In genomic region chr1:155745284-155746228, GRCh38 we compare ENCODE assay signal across 8 cellular contexts. TPM values are rescaled to one million over a fixed set of nuclear protein-coding genes. Genes with fewer than 3 reads are reported as not detected.
DNase-seq lines count a peak whose midpoint lies in the region; ATAC-seq and TF ChIP-seq lines count a peak whose summit lies in the region.
"Not testable (repeated sequence)": the region's sequence is repeated elsewhere in the genome, so short reads cannot be mapped to it uniquely, and the experiment has no call there.

No MANE protein-coding gene starts in this region.

- peak overlapping the region; percentile 97 for H3K4me3 Mint-ChIP-seq in T-helper 17 cell

- H3K4me3 ChIP-seq in right cardiac atrium (ENCODE audit: low read length) (peak overlapping the region; percentile 74), uterus (peak overlapping the region; percentile 51 to 77)

- intact Hi-C loops in right cardiac atrium (cut with DNase I); uterus (cut with DNase I; ENCODE audit: low total_unique reads): not testable (repeated sequence)

- ATAC-seq in GM18499 (IDR thresholded peaks at IDR 0.05; ENCODE audit: insufficient read depth, unreplicated experiment) (peak; percentile 73), HG02938 (IDR thresholded peaks at IDR 0.05; ENCODE audit: unreplicated experiment) (peak; percentile 88), T-helper 17 cell (peak; percentile 97), right cardiac atrium (peak; percentile 97 to 98)

- H3K36me3 ChIP-seq in uterus, result not testable (repeated sequence)

- H3K27me3 ChIP-seq in right cardiac atrium (ENCODE audit: control insufficient read depth, insufficient read depth); uterus: not testable (repeated sequence)

- under 1% methylated on average over 47 of the region's 77 CpGs for WGBS in right cardiac atrium

- peak; percentile 45 to 67 for TF ChIP-seq POLR2A in uterus (IDR thresholded peaks at IDR 0.05)

- H3K9me3 ChIP-seq in T-helper 17 cell (ENCODE audit: control insufficient read depth, low read length, poor library complexity, severe bottlenecking); right cardiac atrium (ENCODE audit: control insufficient read depth, low read length); uterus: not testable (repeated sequence)

- peak; percentile 99 for DNase-seq in NCI-H1694 treated with DMSO at 0.1 percent for 48 hours (lab: John Stamatoyannopoulos, UW)
- peak; percentile 74 to 88 (median 82) for DNase-seq in T-helper 17 cell
- DNase-seq in anterior cingulate cortex (lab: John Stamatoyannopoulos, UW), result peak; percentile 33 to 96 (median 91)
- DNase-seq in right cardiac atrium, result peak; percentile 97 to 99 (median 98)
- DNase-seq in pulmonary artery endothelial cell (ENCODE audit: low read depth, low spot score), result peak; percentile 94
- peak; percentile 94 to 97 for DNase-seq in uterus

- H3K27ac Mint-ChIP-seq in T-helper 17 cell, result peak overlapping the region; percentile 92

- not testable (repeated sequence) for H3K27ac ChIP-seq in right cardiac atrium (ENCODE audit: low read length)
- peak overlapping the region; percentile 81 to 83 for H3K27ac ChIP-seq in uterus

- H3K4me1 ChIP-seq in right cardiac atrium (ENCODE audit: control insufficient read depth, insufficient read depth, low read length); uterus: not testable (repeated sequence)

- H3K4me1 Mint-ChIP-seq in T-helper 17 cell, result not testable (repeated sequence)

- H3K36me3 Mint-ChIP-seq in T-helper 17 cell (ENCODE audit: low read depth), result not testable (repeated sequence)

- peak in 1 of 4 experiments; percentile 20 for TF ChIP-seq CTCF in uterus (IDR thresholded peaks at IDR 0.05)

- H3K27me3 Mint-ChIP-seq in T-helper 17 cell, result not testable (repeated sequence)

RNA-seq across cellular contexts. Expression of gene DAP3, which starts 56.7 kb away (rescaled TPM):
- total RNA-seq in T-helper 17 cell (100 to 1,000 TPM in 1 of 2 donors, 10 to 100 TPM in 1; 98.9 to 127 TPM), right cardiac atrium (10 to 100 TPM; 83.5 to 91.6 (median 87.7) TPM), pulmonary artery endothelial cell (56.5 and 58.7 TPM in 2 replicates), uterus (100 to 1,000 TPM in 1 of 4 donors, 10 to 100 TPM in 3; 43.5 to 177 (median 69.6) TPM)
- 91.9 TPM for polyA plus RNA-seq in right cardiac atrium

RNA-seq across cellular contexts. Expression of gene YY1AP1, which starts 57.0 kb away (rescaled TPM):
- 10 to 100 TPM; 85.0 to 86.4 TPM for total RNA-seq in T-helper 17 cell
- total RNA-seq in right cardiac atrium, result 10 to 100 TPM; 65.7 to 96.9 (median 71.8) TPM
- polyA plus RNA-seq in right cardiac atrium, result 31.9 TPM
- 25.3 and 31.5 TPM in 2 replicates for total RNA-seq in pulmonary artery endothelial cell
- 1,000 to 10,000 TPM in 1 of 4 donors, 100 to 1,000 TPM in 2, 10 to 100 TPM in 1; 79.1 to 6,578 (median 156) TPM for total RNA-seq in uterus
